ENCODE assay signal across 31 cellular contexts in genomic region chr1:247738315-247738714, GRCh38. TPM values are rescaled to one million over a fixed set of nuclear protein-coding genes. Genes with fewer than 3 reads are reported as not detected.
"Had no signal": no experiment of that assay in that cellular context is flagged by ENCODE, and none has a peak within 500 bp of the region (broad histone marks: within the 10 kb centered on the region; RNA-seq: fewer than 3 reads in every experiment).

OR14K1 (plus strand) TSS chr1:247738615; CDS start chr1:247738615, 0 bp downstream.

- H3K4me3 ChIP-seq: coronary artery, dorsolateral prefrontal cortex, esophagus squamous epithelium, gastrocnemius medialis, heart right ventricle, left lung, lower lobe of right lung had no signal

- H3K4me1 ChIP-seq: esophagus squamous epithelium, gastrocnemius medialis, heart right ventricle, left lung, lower lobe of right lung had no signal

- FAIRE-seq: colon, endothelial cell of umbilical vein, islet of Langerhans, keratinocyte had no signal

- H3K27me3 ChIP-seq: esophagus squamous epithelium, gastrocnemius medialis, heart right ventricle, left lung had no signal

- H3K9me3 ChIP-seq: esophagus squamous epithelium, gastrocnemius medialis, heart right ventricle, left lung, lower lobe of right lung had no signal

- DNase-seq: dermis blood vessel endothelial cell; dorsolateral prefrontal cortex; effector CD4-positive, alpha-beta T cell; effector memory CD4-positive, alpha-beta T cell; esophagus squamous epithelium; foreskin fibroblast; foreskin melanocyte; gastrocnemius medialis; glutamatergic neuron; head of caudate nucleus; heart right ventricle; hippocampal formation; left cardiac atrium; left lung; left ventricle myocardium superior; lower lobe of right lung; mesendoderm; midbrain had no signal

- ATAC-seq: gastrocnemius medialis, heart right ventricle, left cardiac atrium, left lung, left ventricle myocardium superior, lower lobe of right lung had no signal

- H3K36me3 ChIP-seq: esophagus squamous epithelium, gastrocnemius medialis, heart right ventricle, left lung, lower lobe of right lung had no signal

- H3K27ac ChIP-seq: coronary artery, dorsolateral prefrontal cortex, esophagus squamous epithelium, gastrocnemius medialis, heart right ventricle, left lung, lower lobe of right lung had no signal

RNA-seq across cellular contexts. Expression of gene OR14K1, which starts in this region (rescaled TPM):
- total RNA-seq: dermis blood vessel endothelial cell, endothelial cell of umbilical vein, epithelial cell of proximal tubule, esophagus squamous epithelium, gastrocnemius medialis, glomerular endothelial cell, heart right ventricle, kidney epithelial cell, left cardiac atrium, left lung, left ventricle myocardium superior, lower leg skin, lower lobe of right lung, lung microvascular endothelial cell, mononuclear cell, mucosa of gallbladder had no signal
- polyA plus RNA-seq: endothelial cell of umbilical vein, esophagus, heart right ventricle, keratinocyte had no signal
